In genomic region chr5:119378075-119378699, GRCh38 we compare ENCODE assay signal across 14 cellular contexts. TPM values are rescaled to one million over a fixed set of nuclear protein-coding genes. Genes with fewer than 3 reads are reported as not detected.
A peak's percentile ranks its signal among the peaks of the same experiment; 100 is the strongest.
DNase-seq lines count a peak whose midpoint lies in the region; ATAC-seq and TF ChIP-seq lines count a peak whose summit lies in the region.
"Had no signal": no experiment of that assay in that cellular context is flagged by ENCODE, and none has a peak within 500 bp of the region (broad histone marks: within the 10 kb centered on the region; RNA-seq: fewer than 3 reads in every experiment).

No MANE protein-coding gene starts in this region.

- H4K91ac ChIP-seq in trophoblast cell (ENCODE audit: low read depth, low read length) = no peak overlapping the region

- no peak overlapping the region for H4K8ac ChIP-seq in trophoblast cell (ENCODE audit: low read depth, low read length)

- H2AK5ac ChIP-seq in trophoblast cell (ENCODE audit: low read length) = no peak overlapping the region

- H3K23ac ChIP-seq in trophoblast cell (ENCODE audit: low read length) = no peak overlapping the region

- H3K79me1 ChIP-seq in trophoblast cell (ENCODE audit: low read length) = no peaks in the 10 kb centered on the region

- H4K12ac ChIP-seq in trophoblast cell (ENCODE audit: low read depth, low read length) = no peak overlapping the region

- H3K27ac Mint-ChIP-seq in activated T-cell treated with anti-CD3 and anti-CD28 coated beads, Interleukin-2, amount 50 U/mL, for 24 hours = peak overlapping the region; percentile 93
- peak overlapping the region; percentile 80 to 89 for H3K27ac Mint-ChIP-seq in stimulated activated naive CD8-positive, alpha-beta T cell treated with anti-CD3 and anti-CD28 coated beads, Interleukin-15, amount 100 ng/mL, for 72 hours

- no peak overlapping the region for H2BK5ac ChIP-seq in trophoblast cell (ENCODE audit: low read depth, low read length, poor library complexity)

- H3K27me3 ChIP-seq in esophagus muscularis mucosa (no peaks in the 10 kb centered on the region), trophoblast cell (ENCODE audit: insufficient read depth, low read length) (no peaks in the 10 kb centered on the region)

- 74% methylated on average over 3 of the region's 3 CpGs for WGBS in esophagus muscularis mucosa
- no CpG with 5 or more reads among the region's 3 CpGs for WGBS in trophoblast cell (ENCODE audit: extremely low coverage, insufficient coverage, insufficient read length)

- H3K4ac ChIP-seq in trophoblast cell (ENCODE audit: low read depth, low read length) = no peak overlapping the region

- H2BK12ac ChIP-seq in trophoblast cell (ENCODE audit: low read length) = no peak overlapping the region

- H3K4me3 Mint-ChIP-seq in activated T-cell treated with anti-CD3 and anti-CD28 coated beads, Interleukin-2, amount 50 U/mL, for 24 hours = no peak overlapping the region
- H3K4me3 Mint-ChIP-seq in stimulated activated naive CD8-positive, alpha-beta T cell treated with anti-CD3 and anti-CD28 coated beads, Interleukin-15, amount 100 ng/mL, for 72 hours = peak overlapping the region; percentile 24 to 49

- H3K4me1 ChIP-seq in esophagus muscularis mucosa (peaks cover 0 to 62% (median 50%) of the 10 kb centered on the region in 4 donors), trophoblast cell (ENCODE audit: control insufficient read depth in 1 of 2, insufficient read depth in 2 of 2, low read length in 2 of 2) (peaks cover 0 to 1% of the 10 kb centered on the region in 2 experiments)

- peaks cover 88% of the 10 kb centered on the region for H3K36me3 Mint-ChIP-seq in activated T-cell treated with anti-CD3 and anti-CD28 coated beads, Interleukin-2, amount 50 U/mL, for 24 hours (ENCODE audit: low read depth)

- ATAC-seq in SK-N-SH treated with all-trans-retinoic acid at 6 μM for 48 hours = peak; percentile 54
- ATAC-seq in stimulated activated naive CD8-positive, alpha-beta T cell treated with anti-CD3 and anti-CD28 coated beads, Interleukin-15, amount 100 ng/mL, for 72 hours = peak; percentile 35
- ATAC-seq in GM21717 (IDR thresholded peaks at IDR 0.05; ENCODE audit: unreplicated experiment) = no peak

- H3K4me3 ChIP-seq in esophagus muscularis mucosa (no peak overlapping the region), trophoblast cell (ENCODE audit: low read depth, low read length) (no peak overlapping the region)
- H3K4me3 ChIP-seq: lung, skin epidermis had no signal

- no peak overlapping the region for H2BK120ac ChIP-seq in trophoblast cell (ENCODE audit: insufficient read depth, low read length, poor library complexity)

- H3K4me2 ChIP-seq in trophoblast cell (ENCODE audit: low read length) = no peak overlapping the region

- H2AFZ ChIP-seq in trophoblast cell (ENCODE audit: insufficient read depth, low read length, poor library complexity) = no peak overlapping the region

- TF ChIP-seq EP300 in esophagus muscularis mucosa (IDR thresholded peaks at IDR 0.05) = no peak

- H3K9me3 ChIP-seq in esophagus muscularis mucosa = no peaks in the 10 kb centered on the region
- H3K9me3 ChIP-seq in trophoblast cell (ENCODE audit: insufficient read depth, low read depth, low read length) = no peaks in the 10 kb centered on the region

- DNase-seq in activated T-cell treated with anti-CD3 and anti-CD28 coated beads, Interleukin-2, amount 50 U/mL, for 24 hours = no peak
- DNase-seq in activated T-cell treated with anti-CD3 and anti-CD28 coated beads, Interleukin-2, amount 50 U/mL, for 48 hours = no peak
- DNase-seq in esophagus muscularis mucosa (ENCODE audit: extremely low spot score) (no peak), NCI-H1092 treated with DMSO at 0.1 percent for 48 hours (lab: John Stamatoyannopoulos, UW) (no peak), trophoblast cell (no peak)
- DNase-seq in stimulated activated naive CD8-positive, alpha-beta T cell treated with anti-CD3 and anti-CD28 coated beads, Interleukin-15, amount 100 ng/mL, for 72 hours = no peak
- DNase-seq: anterior cingulate cortex, cortex of kidney, NCI-H1930, NCI-H69 had no signal

- no peaks in the 10 kb centered on the region for H3K27me3 Mint-ChIP-seq in activated T-cell treated with anti-CD3 and anti-CD28 coated beads, Interleukin-2, amount 50 U/mL, for 24 hours
- no peaks in the 10 kb centered on the region for H3K27me3 Mint-ChIP-seq in stimulated activated naive CD8-positive, alpha-beta T cell treated with anti-CD3 and anti-CD28 coated beads, Interleukin-15, amount 100 ng/mL, for 72 hours

- intact Hi-C loops in esophagus muscularis mucosa (cut with DNase I) = no loop called here

- no peak overlapping the region for H3K18ac ChIP-seq in trophoblast cell (ENCODE audit: low read length)

- H3K36me3 ChIP-seq in esophagus muscularis mucosa (no peaks in the 10 kb centered on the region), trophoblast cell (ENCODE audit: control insufficient read depth in 1 of 2, insufficient read depth in 2 of 2, low read length in 2 of 2) (peaks cover 0 to 3% of the 10 kb centered on the region in 2 experiments)

- peaks cover 85% of the 10 kb centered on the region for H3K4me1 Mint-ChIP-seq in activated T-cell treated with anti-CD3 and anti-CD28 coated beads, Interleukin-2, amount 50 U/mL, for 24 hours (ENCODE audit: low read depth)
- H3K4me1 Mint-ChIP-seq in stimulated activated naive CD8-positive, alpha-beta T cell treated with anti-CD3 and anti-CD28 coated beads, Interleukin-15, amount 100 ng/mL, for 72 hours = peaks cover 82% of the 10 kb centered on the region

- no peak for TF ChIP-seq POLR2A in esophagus muscularis mucosa (IDR thresholded peaks at IDR 0.05; ENCODE audit: low read depth)

- H3K14ac ChIP-seq in trophoblast cell (ENCODE audit: low read length) = no peak overlapping the region

- H3K79me2 ChIP-seq in trophoblast cell (ENCODE audit: control insufficient read depth, insufficient read depth, low read length, poor library complexity) = peaks cover 1% of the 10 kb centered on the region

- no peak for TF ChIP-seq CTCF in esophagus muscularis mucosa (IDR thresholded peaks at IDR 0.05)

- no peak overlapping the region for H3K9ac ChIP-seq in trophoblast cell (ENCODE audit: low read length)

- H3K9me3 Mint-ChIP-seq in activated T-cell treated with anti-CD3 and anti-CD28 coated beads, Interleukin-2, amount 50 U/mL, for 24 hours = no peaks in the 10 kb centered on the region
- H3K9me3 Mint-ChIP-seq in stimulated activated naive CD8-positive, alpha-beta T cell treated with anti-CD3 and anti-CD28 coated beads, Interleukin-15, amount 100 ng/mL, for 72 hours = no peaks in the 10 kb centered on the region

- H3K27ac ChIP-seq in esophagus muscularis mucosa (replicated peaks in 1 of 4) (peak overlapping the region; percentile 45 to 57 (median 50)), trophoblast cell (ENCODE audit: low read depth, low read length) (no peak overlapping the region)

TF ChIP-seq in SK-N-SH treated with all-trans-retinoic acid at 6 μM for 48 hours, 23 proteins besides CTCF, POLR2A, EP300 and RAD21 (continues in another document):
- no peak for TF ChIP-seq TSHZ2 (CRISPR knock-in tag; IDR thresholded peaks at IDR 0.05)
- TF ChIP-seq, protein P1, sequence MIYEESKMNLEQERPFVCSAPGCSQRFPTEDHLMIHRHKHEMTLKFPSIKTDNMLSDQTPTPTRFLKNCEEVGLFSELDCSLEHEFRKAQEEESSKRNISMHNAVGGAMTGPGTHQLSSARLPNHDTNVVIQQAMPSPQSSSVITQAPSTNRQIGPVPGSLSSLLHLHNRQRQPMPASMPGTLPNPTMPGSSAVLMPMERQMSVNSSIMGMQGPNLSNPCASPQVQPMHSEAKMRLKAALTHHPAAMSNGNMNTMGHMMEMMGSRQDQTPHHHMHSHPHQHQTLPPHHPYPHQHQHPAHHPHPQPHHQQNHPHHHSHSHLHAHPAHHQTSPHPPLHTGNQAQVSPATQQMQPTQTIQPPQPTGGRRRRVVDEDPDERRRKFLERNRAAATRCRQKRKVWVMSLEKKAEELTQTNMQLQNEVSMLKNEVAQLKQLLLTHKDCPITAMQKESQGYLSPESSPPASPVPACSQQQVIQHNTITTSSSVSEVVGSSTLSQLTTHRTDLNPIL (CRISPR knock-in tag; IDR thresholded peaks at IDR 0.05; ENCODE audit: low read depth) = no peak
- no peak for TF ChIP-seq ZFP30 (CRISPR knock-in tag; IDR thresholded peaks at IDR 0.05)
- TF ChIP-seq ZC3H10 (CRISPR knock-in tag; IDR thresholded peaks at IDR 0.05) = no peak
- TF ChIP-seq ZNF70 (CRISPR knock-in tag; IDR thresholded peaks at IDR 0.05) = no peak
- TF ChIP-seq, protein P2, sequence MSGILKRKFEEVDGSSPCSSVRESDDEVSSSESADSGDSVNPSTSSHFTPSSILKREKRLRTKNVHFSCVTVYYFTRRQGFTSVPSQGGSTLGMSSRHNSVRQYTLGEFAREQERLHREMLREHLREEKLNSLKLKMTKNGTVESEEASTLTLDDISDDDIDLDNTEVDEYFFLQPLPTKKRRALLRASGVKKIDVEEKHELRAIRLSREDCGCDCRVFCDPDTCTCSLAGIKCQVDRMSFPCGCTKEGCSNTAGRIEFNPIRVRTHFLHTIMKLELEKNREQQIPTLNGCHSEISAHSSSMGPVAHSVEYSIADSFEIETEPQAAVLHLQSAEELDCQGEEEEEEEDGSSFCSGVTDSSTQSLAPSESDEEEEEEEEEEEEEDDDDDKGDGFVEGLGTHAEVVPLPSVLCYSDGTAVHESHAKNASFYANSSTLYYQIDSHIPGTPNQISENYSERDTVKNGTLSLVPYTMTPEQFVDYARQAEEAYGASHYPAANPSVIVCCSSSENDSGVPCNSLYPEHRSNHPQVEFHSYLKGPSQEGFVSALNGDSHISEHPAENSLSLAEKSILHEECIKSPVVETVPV (CRISPR knock-in tag; IDR thresholded peaks at IDR 0.05) = no peak

RNA-seq across cellular contexts. Expression of gene TNFAIP8, which starts 22.4 kb away (rescaled TPM):
- 10 to 100 TPM; 20.2 to 26.2 (median 22.5) TPM for total RNA-seq in esophagus muscularis mucosa
- 58.8 and 59.8 TPM in 2 replicates for polyA plus RNA-seq in trophoblast cell (2013)
